ENCODE assay signal across 27 cellular contexts in genomic region chr9:135611875-135612209, GRCh38. TPM values are rescaled to one million over a fixed set of nuclear protein-coding genes. Genes with fewer than 3 reads are reported as not detected.
DNase-seq lines count a peak whose midpoint lies in the region; ATAC-seq, FAIRE-seq and TF ChIP-seq lines count a peak whose summit lies in the region.
"Had no signal": no experiment of that assay in that cellular context is flagged by ENCODE, and none has a peak within 500 bp of the region (broad histone marks: within the 10 kb centered on the region; RNA-seq: fewer than 3 reads in every experiment).

No MANE protein-coding gene starts in this region.

- no peak overlapping the region for H3K27ac Mint-ChIP-seq in osteocyte (ENCODE audit: unreplicated experiment)
- H3K27ac Mint-ChIP-seq: CD4-positive, CD25-positive, alpha-beta regulatory T cell; CD8-positive, alpha-beta memory T cell; IgD-negative memory B cell had no signal

- TF ChIP-seq CTCF in bronchial epithelial cell (IDR thresholded peaks at IDR 0.05; ENCODE audit: insufficient read depth, low read length, severe bottlenecking), result no peak
- no peak for TF ChIP-seq CTCF in osteocyte (IDR thresholded peaks at IDR 0.05)
- no peak for TF ChIP-seq CTCF in testis (IDR thresholded peaks at IDR 0.05)

- H3K9me3 ChIP-seq in BLaER1 treated with 17β-estradiol and CSF1 and Interleukin-3, amounts not matched to agents 10 nM and 100 nM (replicated peaks in 1 of 11), result no peaks in the 10 kb centered on the region
- H3K9me3 ChIP-seq in testis, result no peaks in the 10 kb centered on the region
- H3K9me3 ChIP-seq: BLaER1, HAP-1 had no signal

- intact Hi-C loops in testis (cut with DNase I; ENCODE audit: low total_unique reads), result no loop called here
- intact Hi-C loops in left colon (cut with DNase I, micrococcal nuclease), result no loop called here

- ATAC-seq in left colon (no peak), HG03159 (IDR thresholded peaks at IDR 0.05; ENCODE audit: unreplicated experiment) (no peak)
- ATAC-seq: GM12878 had no signal

- 13 to 16% methylated on average over 4 of the region's 4 CpGs for WGBS in testis, 2 donors

- peak; percentile 93 for FAIRE-seq in bronchial epithelial cell (lab: Jason Lieb, UNC)
- FAIRE-seq: GM12878, GM19239 had no signal

- peak overlapping the region in 8 of 11 experiments; percentile 46 to 72 (median 60); a peak in 8 of 22 replicates for H3K4me2 ChIP-seq in BLaER1 treated with 17β-estradiol and CSF1 and Interleukin-3, amounts not matched to agents 10 nM and 100 nM

- no peaks in the 10 kb centered on the region for H3K36me3 ChIP-seq in BLaER1 treated with 17β-estradiol and CSF1 and Interleukin-3, amounts not matched to agents 10 nM and 100 nM
- H3K36me3 ChIP-seq in bronchial epithelial cell (ENCODE audit: control insufficient read depth, insufficient read depth, low read length), result no peaks in the 10 kb centered on the region
- no peaks in the 10 kb centered on the region for H3K36me3 ChIP-seq in testis (ENCODE audit: low read depth, missing control alignments)
- H3K36me3 ChIP-seq: BLaER1, HAP-1 had no signal

- H3K4me3 Mint-ChIP-seq in osteocyte (ENCODE audit: unreplicated experiment), result no peak overlapping the region
- H3K4me3 Mint-ChIP-seq: CD4-positive, CD25-positive, alpha-beta regulatory T cell; CD8-positive, alpha-beta memory T cell; IgD-negative memory B cell had no signal

- no peaks in the 10 kb centered on the region for H3K27me3 Mint-ChIP-seq in osteocyte (ENCODE audit: unreplicated experiment)
- H3K27me3 Mint-ChIP-seq: CD4-positive, CD25-positive, alpha-beta regulatory T cell had no signal

- no peak overlapping the region for H3K4me3 ChIP-seq in BLaER1 treated with 17β-estradiol and CSF1 and Interleukin-3, amounts not matched to agents 10 nM and 100 nM
- H3K4me3 ChIP-seq in bronchial epithelial cell (ENCODE audit: low read depth, low read length) (no peak overlapping the region), testis (no peak overlapping the region)
- H3K4me3 ChIP-seq: BLaER1, GM12878, GM23248, HAP-1 had no signal

- no peaks in the 10 kb centered on the region for H3K27me3 ChIP-seq in BLaER1 treated with 17β-estradiol and CSF1 and Interleukin-3, amounts not matched to agents 10 nM and 100 nM
- H3K27me3 ChIP-seq in bronchial epithelial cell (ENCODE audit: control insufficient read depth, insufficient read depth, low read length) (no peaks in the 10 kb centered on the region), testis (no peaks in the 10 kb centered on the region)
- H3K27me3 ChIP-seq: BLaER1 had no signal

- H4K20me1 ChIP-seq in BLaER1 treated with 17β-estradiol and CSF1 and Interleukin-3, amounts not matched to agents 10 nM and 100 nM, result peaks cover 0 to 34% (median 0%) of the 10 kb centered on the region in 11 experiments; a peak in 5 of 22 replicates
- H4K20me1 ChIP-seq: BLaER1 had no signal

- DNase-seq in bronchial epithelial cell (ENCODE audit: low read depth) (no peak), osteocyte (ENCODE audit: extremely low spot score, unreplicated experiment) (peak; percentile 19), testis (peak; percentile 7), left colon (no peak), substantia nigra (lab: John Stamatoyannopoulos, UW) (no peak)
- DNase-seq: 8988T; CD4-positive, CD25-positive, alpha-beta regulatory T cell; COR-L47; DMS 273 treated with DMSO at 0.1 percent for 48 hours; DMS53; DND-41; EL; GM23248 had no signal

- no peak overlapping the region for H3K27ac ChIP-seq in BLaER1 treated with 17β-estradiol and CSF1 and Interleukin-3, amounts not matched to agents 10 nM and 100 nM
- H3K27ac ChIP-seq in testis (no peak overlapping the region), substantia nigra (ENCODE audit: low read depth, low read length, poor library complexity, severe bottlenecking) (no peak overlapping the region)
- H3K27ac ChIP-seq: GM23248, HL-60 had no signal

- H3K36me3 Mint-ChIP-seq in osteocyte (ENCODE audit: unreplicated experiment), result no peaks in the 10 kb centered on the region
- H3K36me3 Mint-ChIP-seq: CD4-positive, CD25-positive, alpha-beta regulatory T cell; CD8-positive, alpha-beta memory T cell; IgD-negative memory B cell had no signal

- H3K4me1 Mint-ChIP-seq in osteocyte (ENCODE audit: unreplicated experiment), result no peaks in the 10 kb centered on the region
- H3K4me1 Mint-ChIP-seq: CD4-positive, CD25-positive, alpha-beta regulatory T cell; CD8-positive, alpha-beta memory T cell had no signal

- H3K4me1 ChIP-seq in BLaER1 treated with 17β-estradiol and CSF1 and Interleukin-3, amounts not matched to agents 10 nM and 100 nM, result peaks cover 0 to 40% (median 17%) of the 10 kb centered on the region in 10 experiments; a peak in 15 of 20 replicates
- H3K4me1 ChIP-seq in testis, result no peaks in the 10 kb centered on the region
- H3K4me1 ChIP-seq: HAP-1 had no signal

- H3K9ac ChIP-seq in BLaER1 treated with 17β-estradiol and CSF1 and Interleukin-3, amounts not matched to agents 10 nM and 100 nM, result no peak overlapping the region
- H3K9ac ChIP-seq: BLaER1, GM23248 had no signal

- no peak for TF ChIP-seq POLR2A in testis (IDR thresholded peaks at IDR 0.05)

- no peaks in the 10 kb centered on the region for H3K9me3 Mint-ChIP-seq in osteocyte (ENCODE audit: unreplicated experiment)
- H3K9me3 Mint-ChIP-seq: IgD-negative memory B cell had no signal

RNA-seq across cellular contexts. Expression of gene GLT6D1, which starts 27.5 kb away (rescaled TPM):
- not detected in 2 replicates for total RNA-seq in bronchial epithelial cell
- total RNA-seq in osteocyte, result not detected in 2 replicates
- under 1 TPM in 1 of 2 donors, not detected in 1; 0.47 TPM for total RNA-seq in testis
- 1.6 TPM for polyA plus RNA-seq in testis (ENCODE audit: insufficient read depth, low read depth, low replicate concordance)
- not detected for total RNA-seq in left colon
- total RNA-seq: A673; CD4-positive, CD25-positive, alpha-beta regulatory T cell; CD8-positive, alpha-beta memory T cell; G401; GM12878; GM23248; H4; HT1080 had no signal
- polyA plus RNA-seq: AG04450; CD4-positive, CD25-positive, alpha-beta regulatory T cell; CD8-positive, alpha-beta memory T cell; GM12878; GM23248; IgD-negative memory B cell had no signal

RNA-seq across cellular contexts. Expression of gene PAEP, which starts 50.3 kb away (rescaled TPM):
- total RNA-seq in bronchial epithelial cell, result not detected in 2 replicates
- total RNA-seq in osteocyte, result not detected in 2 replicates
- total RNA-seq in testis, result not detected
- polyA plus RNA-seq in testis (ENCODE audit: insufficient read depth, low read depth, low replicate concordance), result 2.5 TPM
- total RNA-seq in left colon, result not detected
- total RNA-seq: A673; CD4-positive, CD25-positive, alpha-beta regulatory T cell; CD8-positive, alpha-beta memory T cell; G401; GM12878; GM23248 had no signal
- polyA plus RNA-seq: AG04450; CD4-positive, CD25-positive, alpha-beta regulatory T cell; CD8-positive, alpha-beta memory T cell; GM12878; GM23248; IgD-negative memory B cell had no signal

RNA-seq across cellular contexts. Expression of gene LCN9, which starts 51.3 kb away (rescaled TPM):
- total RNA-seq in bronchial epithelial cell (not detected in 2 replicates), osteocyte (not detected in 2 replicates), testis (under 1 TPM in 1 of 2 donors, not detected in 1; 0.68 TPM), left colon (not detected)
- polyA plus RNA-seq in testis (ENCODE audit: insufficient read depth, low read depth, low replicate concordance), result not detected
- total RNA-seq: A673; CD4-positive, CD25-positive, alpha-beta regulatory T cell; CD8-positive, alpha-beta memory T cell; G401; GM12878; GM23248; H4; HT1080 had no signal
- polyA plus RNA-seq: AG04450; CD4-positive, CD25-positive, alpha-beta regulatory T cell; CD8-positive, alpha-beta memory T cell; GM12878; GM23248; IgD-negative memory B cell had no signal

Comparison
In these comparisons a context has a peak if more than half of its experiments do, and no peak if none do; other contexts are left out.
1. DNase-seq: peak in osteocyte (single experiment) and testis (single experiment); none in bronchial epithelial cell (single experiment), left colon (0 of 2) and substantia nigra (0 of 49).